Comparison of ENCODE assay signal across 1 cellular context in genomic region chr3:102136183-102136582, GRCh38.
TF ChIP-seq lines count a peak whose summit lies in the region.

No MANE protein-coding gene starts in this region.

TF ChIP-seq in GM12878, 131 proteins besides CTCF, POLR2A, EP300 and RAD21 (continued from another document):
- TF ChIP-seq CREM (IDR thresholded peaks at IDR 0.05; ENCODE audit: low read depth) (no peak), FOXK2 (IDR thresholded peaks at IDR 0.05) (no peak), SPI1 (IDR thresholded peaks at IDR 0.05; ENCODE audit: borderline replicate concordance, insufficient read depth, low read depth, low read length) (no peak), RELA (IDR thresholded peaks at IDR 0.05; ENCODE audit: borderline replicate concordance, partially characterized antibody) (no peak), DPF2 (IDR thresholded peaks at IDR 0.05) (no peak)
